ENCODE assay signal across 8 cellular contexts in the genomic region with DNA sequence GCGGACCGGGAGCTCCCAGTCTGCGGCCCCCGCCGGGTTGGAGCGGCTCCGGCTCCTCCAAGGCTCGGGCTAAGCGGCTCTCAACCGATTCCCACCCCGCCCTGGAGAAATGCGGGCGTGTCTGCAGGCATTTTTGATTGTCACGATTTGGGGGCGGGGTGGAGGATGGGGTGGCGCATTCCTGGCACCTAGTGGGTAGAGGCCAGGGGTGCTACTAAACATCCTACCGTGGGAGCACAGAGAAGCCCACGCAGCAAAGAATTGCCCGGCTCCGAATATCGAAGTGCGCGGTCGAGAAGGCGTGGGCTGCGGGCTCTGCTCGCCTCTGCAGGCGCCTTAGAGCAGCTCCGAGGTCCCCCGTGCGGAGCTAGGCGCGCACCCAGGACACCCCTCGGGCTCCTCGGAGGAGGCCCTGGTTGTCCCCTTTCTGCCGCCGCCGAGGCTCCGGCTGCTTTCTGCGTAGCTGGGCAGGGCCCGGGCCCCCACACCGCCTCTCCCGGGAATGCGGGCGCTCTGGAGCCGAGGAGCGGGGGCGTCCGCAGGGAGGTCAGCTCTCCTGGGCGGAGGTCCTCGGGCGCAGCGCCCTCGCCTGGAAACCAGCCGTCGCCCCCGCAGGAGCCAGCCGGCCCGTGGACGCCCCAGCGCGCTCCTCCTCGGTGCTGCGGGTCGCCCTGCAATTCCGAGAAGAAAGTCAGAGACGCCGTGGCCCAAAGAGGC. TPM values are rescaled to one million over a fixed set of nuclear protein-coding genes. Genes with fewer than 3 reads are reported as not detected.
DNase-seq lines count a peak whose midpoint lies in the region; ATAC-seq, FAIRE-seq and TF ChIP-seq lines count a peak whose summit lies in the region.

No MANE protein-coding gene starts in this region.

- H3K4me2 ChIP-seq in H9 (ENCODE audit: insufficient read depth, insufficient read length, low read length) (peak overlapping the region; percentile 56), astrocyte (ENCODE audit: low read length) (peak overlapping the region; percentile 97)

- H3K4me1 Mint-ChIP-seq in H9 (peaks cover 10 to 24% of the 10 kb centered on the region in 2 experiments), astrocyte (ENCODE audit: low read depth, unreplicated experiment) (no peaks in the 10 kb centered on the region)

- H4K20me1 ChIP-seq in H9 (ENCODE audit: control insufficient read depth, insufficient read depth, insufficient read length) = no peaks in the 10 kb centered on the region
- H4K20me1 ChIP-seq in astrocyte (ENCODE audit: insufficient read depth, low read length) = no peaks in the 10 kb centered on the region

- H3K23ac ChIP-seq in H9 (ENCODE audit: insufficient read length, low read depth, low read length) = no peak overlapping the region

- peaks cover 65% of the 10 kb centered on the region for H3K27me3 Mint-ChIP-seq in H9 (ENCODE audit: low read depth)
- peaks cover 37% of the 10 kb centered on the region for H3K27me3 Mint-ChIP-seq in astrocyte (ENCODE audit: low read depth, unreplicated experiment)

- H2BK15ac ChIP-seq in H9 (ENCODE audit: low read depth, low read length) = no peak overlapping the region

- POLR2A ChIA-PET in BJ (lab: Charles Lee) = no interaction called here
- POLR2A ChIA-PET in RWPE1 (lab: Yijun Ruan, JAX; ENCODE audit: low non-redundant PET) = no interaction called here

- DNase-seq in BJ (ENCODE audit: low read depth) (no peak), H9 (peak; percentile 72), RWPE1 (ENCODE audit: low spot score) (peak; percentile 65), astrocyte (ENCODE audit: low read depth) (peak; percentile 16), skeletal muscle cell (ENCODE audit: low read depth) (no peak), NCI-H226 (no peak)

- H3K18ac ChIP-seq in H9 (ENCODE audit: insufficient read length, low read depth, low read length) = no peak overlapping the region

- H3K9me3 Mint-ChIP-seq in H9 (no peaks in the 10 kb centered on the region; a peak in 1 of 5 replicates), astrocyte (ENCODE audit: unreplicated experiment) (no peaks in the 10 kb centered on the region)

- no peak overlapping the region for H2BK12ac ChIP-seq in H9 (ENCODE audit: insufficient read length, low read depth, low read length)

- H3K9me3 ChIP-seq in H9 (ENCODE audit: control insufficient read depth, low read depth, low read length) (no peaks in the 10 kb centered on the region), astrocyte (ENCODE audit: insufficient read depth, low read depth, low read length) (no peaks in the 10 kb centered on the region), iPS-15b (ENCODE audit: control insufficient read depth, insufficient read depth, low read length) (no peaks in the 10 kb centered on the region)

- no peak overlapping the region for H3K9ac ChIP-seq in H9 (ENCODE audit: extremely low read depth, insufficient read length, low read length)
- H3K9ac ChIP-seq in astrocyte (ENCODE audit: low read length) = peak overlapping the region; percentile 61
- no peak overlapping the region for H3K9ac ChIP-seq in iPS-15b (ENCODE audit: low read depth, low read length)

- no peaks in the 10 kb centered on the region for H3K79me1 ChIP-seq in H9 (ENCODE audit: insufficient read depth, low read depth, low read length, poor library complexity, severe bottlenecking)

- no peak overlapping the region for H3T11ph ChIP-seq in H9 (ENCODE audit: low read length)

- H3K27me3 ChIP-seq in BJ (ENCODE audit: control insufficient read depth, insufficient read depth, low read length) (peaks cover 20% of the 10 kb centered on the region), H9 (ENCODE audit: insufficient read depth, low read length) (peaks cover 6% of the 10 kb centered on the region; the same call in 1 of the 2 replicates), astrocyte (ENCODE audit: insufficient read depth, low read length) (peaks cover 27% of the 10 kb centered on the region), iPS-15b (ENCODE audit: control insufficient read depth, insufficient read depth, low read length) (peaks cover 22% of the 10 kb centered on the region)

- peaks cover 11% of the 10 kb centered on the region for H3K23me2 ChIP-seq in H9 (ENCODE audit: insufficient read length, low read depth, low read length, poor library complexity, severe bottlenecking)

- H3K4ac ChIP-seq in H9 (ENCODE audit: low read depth, low read length) = no peak overlapping the region

- H4K8ac ChIP-seq in H9 (replicated peaks; ENCODE audit: insufficient read length, low read depth, low read length) = no peak overlapping the region

- H3K27ac Mint-ChIP-seq in H9 (no peak overlapping the region), astrocyte (ENCODE audit: unreplicated experiment) (no peak overlapping the region)

- no peak overlapping the region for H2BK120ac ChIP-seq in H9 (ENCODE audit: low read depth, low read length, poor library complexity, severe bottlenecking)

- H3K27ac ChIP-seq in H9 (ENCODE audit: insufficient read length, low read depth, low read length) (no peak overlapping the region), RWPE1 (no peak overlapping the region), astrocyte (ENCODE audit: low read depth, low read length) (no peak overlapping the region)

- H3K56ac ChIP-seq in H9 (ENCODE audit: insufficient read length, low read depth, low read length) = no peak overlapping the region

- ATAC-seq in GM19035 (IDR thresholded peaks at IDR 0.05; ENCODE audit: unreplicated experiment) = no peak

- no peaks in the 10 kb centered on the region for H3K36me3 Mint-ChIP-seq in H9 (ENCODE audit: insufficient read depth in 1 of 3, low read depth in 3 of 3)
- H3K36me3 Mint-ChIP-seq in astrocyte (ENCODE audit: low read depth, unreplicated experiment) = no peaks in the 10 kb centered on the region

- no peak overlapping the region for H2AK5ac ChIP-seq in H9 (ENCODE audit: insufficient read length, low read length)

- no CpG with 5 or more reads among the region's 68 CpGs for WGBS in H9 (ENCODE audit: extremely low coverage, insufficient read length, low lambda C conversion rate)

- H4K5ac ChIP-seq in H9 (ENCODE audit: insufficient read length, low read depth, low read length) = no peak overlapping the region

- H3K36me3 ChIP-seq in BJ (ENCODE audit: control insufficient read depth, insufficient read depth, low read length) (no peaks in the 10 kb centered on the region), astrocyte (ENCODE audit: insufficient read depth, low read length) (no peaks in the 10 kb centered on the region), iPS-15b (ENCODE audit: control insufficient read depth, insufficient read depth, low read length) (no peaks in the 10 kb centered on the region)

- no peak for FAIRE-seq in astrocyte (lab: Jason Lieb, UNC)

- no peak overlapping the region for H2BK20ac ChIP-seq in H9 (ENCODE audit: low read depth, low read length, poor library complexity, severe bottlenecking)

- CTCF ChIA-PET in BJ (lab: Yijun Ruan, JAX) (interaction anchor here (0.5 to 11.5 kb wide), 3 partner anchors 203 to 588 kb away, joined by 3 to 284 read pairs (median 4); no protein-coding TSS in a partner anchor), RWPE1 (lab: Yijun Ruan, JAX) (interaction anchor here (0.6 to 2.2 kb wide), 7 partner anchors 18 to 207 kb away, joined by 3 to 12 read pairs (median 3); no protein-coding TSS in a partner anchor)

- no peak overlapping the region for H3K14ac ChIP-seq in H9 (ENCODE audit: insufficient read depth, low read length)

- H4K91ac ChIP-seq in H9 (ENCODE audit: insufficient read length, low read depth, low read length) = no peak overlapping the region

- no peak overlapping the region for H2BK5ac ChIP-seq in H9 (ENCODE audit: insufficient read length, low read length)

- H3K4me3 ChIP-seq in BJ (ENCODE audit: low read depth, low read length) (peak overlapping the region; percentile 31), astrocyte (ENCODE audit: insufficient read depth, low read depth, low read length) (peak overlapping the region; percentile 66), iPS-15b (ENCODE audit: low read depth, low read length) (peak overlapping the region; percentile 79), skeletal muscle cell (ENCODE audit: low read depth, low read length) (peak overlapping the region; percentile 64)

- H3K4me1 ChIP-seq in H9 (ENCODE audit: insufficient read depth, low read length) = no peaks in the 10 kb centered on the region
- peaks cover 16% of the 10 kb centered on the region for H3K4me1 ChIP-seq in astrocyte (ENCODE audit: insufficient read depth, low read length)
- H3K4me1 ChIP-seq in iPS-15b (ENCODE audit: control insufficient read depth, insufficient read depth, low read length) = peaks cover 4% of the 10 kb centered on the region

- no peak overlapping the region for H2AFZ ChIP-seq in H9 (ENCODE audit: low read length)
- peak overlapping the region; percentile 88 for H2AFZ ChIP-seq in astrocyte (ENCODE audit: low read depth, low read length)

- peak; percentile 9; the same call in 1 of the 2 replicates for TF ChIP-seq CTCF in BJ (IDR thresholded peaks at IDR 0.05; ENCODE audit: insufficient read depth, low read depth, low read length)
- TF ChIP-seq CTCF in H9 (conservative IDR thresholded peaks at IDR 0.05) = peak; percentile 52
- TF ChIP-seq CTCF in RWPE1 (conservative IDR thresholded peaks at IDR 0.05; ENCODE audit: low read depth) = peak; percentile 37; the same call in 1 of the 2 replicates
- TF ChIP-seq CTCF in astrocyte (IDR thresholded peaks at IDR 0.05; ENCODE audit: insufficient read depth, low read depth, low read length) = no peak

- H3K4me3 Mint-ChIP-seq in H9 = peak overlapping the region; percentile 63 to 83
- peak overlapping the region; percentile 79 for H3K4me3 Mint-ChIP-seq in astrocyte (ENCODE audit: unreplicated experiment)

- H3K79me2 ChIP-seq in H9 (ENCODE audit: insufficient read depth, low read length) = no peaks in the 10 kb centered on the region
- H3K79me2 ChIP-seq in astrocyte (ENCODE audit: insufficient read depth, low read length) = no peaks in the 10 kb centered on the region

RNA-seq across cellular contexts. Expression of gene LAMP3, which starts 16.5 kb away (rescaled TPM):
- 0.16 and 0.54 TPM in 2 replicates for polyA plus RNA-seq in BJ (2011; rRNA removed)
- polyA minus RNA-seq in BJ (2011; rRNA and poly(A)+ RNA removed) = 0.43 and 0.62 TPM in 2 replicates
- total RNA-seq in H9 (2021) = 0.15 TPM in 1 of 2 replicates, not detected in the other
- total RNA-seq in astrocyte = 0.67 and 1.5 TPM in 2 replicates

Comparison
In these comparisons a context has a peak if more than half of its experiments do, and no peak if none do; other contexts are left out.
1. DNase-seq: peak in H9 (single experiment), RWPE1 (single experiment) and astrocyte (single experiment); none in BJ (single experiment), skeletal muscle cell (single experiment) and NCI-H226 (single experiment).
2. Peak in every context shown above with its lines, with median percentiles within 50 percentile points of each other: H3K4me3 ChIP-seq.